Comparison of ENCODE assay signal across 2 cellular contexts in the genomic region with DNA sequence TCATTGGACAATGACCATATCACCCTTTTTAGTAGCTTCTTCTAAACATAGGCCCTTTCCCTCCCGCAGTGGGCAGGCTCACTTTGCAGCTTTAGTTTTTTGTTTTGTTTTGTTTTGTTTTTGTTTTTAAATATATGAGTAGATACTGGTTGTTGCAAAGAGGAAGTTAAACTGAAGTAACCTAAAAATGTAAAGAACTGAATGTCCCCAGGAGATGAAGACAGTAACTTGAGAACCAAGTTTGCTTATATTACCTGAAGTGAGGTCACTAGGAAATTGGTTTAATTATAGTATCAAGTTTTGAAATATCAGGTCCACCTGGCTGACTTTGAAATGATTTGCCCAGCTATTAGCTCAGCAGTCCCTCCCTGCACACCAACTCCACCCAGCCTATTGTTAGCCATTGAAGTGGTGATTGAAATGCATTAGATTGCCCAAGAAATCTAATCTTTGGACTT.
TF ChIP-seq lines count a peak whose summit lies in the region.

No MANE protein-coding gene starts in this region.

TF ChIP-seq in IMR-90, 13 proteins besides CTCF, POLR2A, EP300 and RAD21:
- TF ChIP-seq, protein P1, sequence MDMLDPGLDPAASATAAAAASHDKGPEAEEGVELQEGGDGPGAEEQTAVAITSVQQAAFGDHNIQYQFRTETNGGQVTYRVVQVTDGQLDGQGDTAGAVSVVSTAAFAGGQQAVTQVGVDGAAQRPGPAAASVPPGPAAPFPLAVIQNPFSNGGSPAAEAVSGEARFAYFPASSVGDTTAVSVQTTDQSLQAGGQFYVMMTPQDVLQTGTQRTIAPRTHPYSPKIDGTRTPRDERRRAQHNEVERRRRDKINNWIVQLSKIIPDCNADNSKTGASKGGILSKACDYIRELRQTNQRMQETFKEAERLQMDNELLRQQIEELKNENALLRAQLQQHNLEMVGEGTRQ (IDR thresholded peaks at IDR 0.05; ENCODE audit: low read depth, low read length) = no peak
- TF ChIP-seq BHLHE40 (IDR thresholded peaks at IDR 0.05; ENCODE audit: low read depth, low read length) = no peak

TF ChIP-seq in GM12878, 131 proteins besides CTCF, POLR2A, EP300 and RAD21:
- 0 out of 2 replicates have a peak, but pooled peaks have one; percentile 24 for TF ChIP-seq FOXM1 (IDR thresholded peaks at IDR 0.05; ENCODE audit: low read depth, low read length)
- TF ChIP-seq LARP7 (IDR thresholded peaks at IDR 0.05) = no peak
- TF ChIP-seq, protein P2, sequence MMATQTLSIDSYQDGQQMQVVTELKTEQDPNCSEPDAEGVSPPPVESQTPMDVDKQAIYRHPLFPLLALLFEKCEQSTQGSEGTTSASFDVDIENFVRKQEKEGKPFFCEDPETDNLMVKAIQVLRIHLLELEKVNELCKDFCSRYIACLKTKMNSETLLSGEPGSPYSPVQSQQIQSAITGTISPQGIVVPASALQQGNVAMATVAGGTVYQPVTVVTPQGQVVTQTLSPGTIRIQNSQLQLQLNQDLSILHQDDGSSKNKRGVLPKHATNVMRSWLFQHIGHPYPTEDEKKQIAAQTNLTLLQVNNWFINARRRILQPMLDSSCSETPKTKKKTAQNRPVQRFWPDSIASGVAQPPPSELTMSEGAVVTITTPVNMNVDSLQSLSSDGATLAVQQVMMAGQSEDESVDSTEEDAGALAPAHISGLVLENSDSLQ (IDR thresholded peaks at IDR 0.05) = 0 out of 2 replicates have a peak, but pooled peaks have one; percentile 7
- TF ChIP-seq NFIC (IDR thresholded peaks at IDR 0.05; ENCODE audit: low read depth, low read length) = peak; percentile 50
- TF ChIP-seq, protein P3, sequence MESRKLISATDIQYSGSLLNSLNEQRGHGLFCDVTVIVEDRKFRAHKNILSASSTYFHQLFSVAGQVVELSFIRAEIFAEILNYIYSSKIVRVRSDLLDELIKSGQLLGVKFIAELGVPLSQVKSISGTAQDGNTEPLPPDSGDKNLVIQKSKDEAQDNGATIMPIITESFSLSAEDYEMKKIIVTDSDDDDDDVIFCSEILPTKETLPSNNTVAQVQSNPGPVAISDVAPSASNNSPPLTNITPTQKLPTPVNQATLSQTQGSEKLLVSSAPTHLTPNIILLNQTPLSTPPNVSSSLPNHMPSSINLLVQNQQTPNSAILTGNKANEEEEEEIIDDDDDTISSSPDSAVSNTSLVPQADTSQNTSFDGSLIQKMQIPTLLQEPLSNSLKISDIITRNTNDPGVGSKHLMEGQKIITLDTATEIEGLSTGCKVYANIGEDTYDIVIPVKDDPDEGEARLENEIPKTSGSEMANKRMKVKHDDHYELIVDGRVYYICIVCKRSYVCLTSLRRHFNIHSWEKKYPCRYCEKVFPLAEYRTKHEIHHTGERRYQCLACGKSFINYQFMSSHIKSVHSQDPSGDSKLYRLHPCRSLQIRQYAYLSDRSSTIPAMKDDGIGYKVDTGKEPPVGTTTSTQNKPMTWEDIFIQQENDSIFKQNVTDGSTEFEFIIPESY (IDR thresholded peaks at IDR 0.05) = no peak
- TF ChIP-seq CHD2 (IDR thresholded peaks at IDR 0.05; ENCODE audit: borderline replicate concordance, low read depth, low read length) = no peak
- no peak for TF ChIP-seq HDGF (IDR thresholded peaks at IDR 0.05)
- TF ChIP-seq, protein P4, sequence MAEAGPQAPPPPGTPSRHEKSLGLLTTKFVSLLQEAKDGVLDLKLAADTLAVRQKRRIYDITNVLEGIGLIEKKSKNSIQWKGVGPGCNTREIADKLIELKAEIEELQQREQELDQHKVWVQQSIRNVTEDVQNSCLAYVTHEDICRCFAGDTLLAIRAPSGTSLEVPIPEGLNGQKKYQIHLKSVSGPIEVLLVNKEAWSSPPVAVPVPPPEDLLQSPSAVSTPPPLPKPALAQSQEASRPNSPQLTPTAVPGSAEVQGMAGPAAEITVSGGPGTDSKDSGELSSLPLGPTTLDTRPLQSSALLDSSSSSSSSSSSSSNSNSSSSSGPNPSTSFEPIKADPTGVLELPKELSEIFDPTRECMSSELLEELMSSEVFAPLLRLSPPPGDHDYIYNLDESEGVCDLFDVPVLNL (IDR thresholded peaks at IDR 0.05; ENCODE audit: low read depth, low read length) = no peak
- no peak for TF ChIP-seq SREBF2 (IDR thresholded peaks at IDR 0.05; ENCODE audit: low read length)
- no peak for TF ChIP-seq RB1 (IDR thresholded peaks at IDR 0.05; ENCODE audit: borderline replicate concordance)
- TF ChIP-seq FOXK2 (IDR thresholded peaks at IDR 0.05) = no peak
- peak; percentile 45; the same call in 1 of the 2 replicates for TF ChIP-seq ATF7 (IDR thresholded peaks at IDR 0.05; ENCODE audit: low read depth)
- TF ChIP-seq RELA (IDR thresholded peaks at IDR 0.05; ENCODE audit: borderline replicate concordance, partially characterized antibody) = no peak
- TF ChIP-seq, protein P5, sequence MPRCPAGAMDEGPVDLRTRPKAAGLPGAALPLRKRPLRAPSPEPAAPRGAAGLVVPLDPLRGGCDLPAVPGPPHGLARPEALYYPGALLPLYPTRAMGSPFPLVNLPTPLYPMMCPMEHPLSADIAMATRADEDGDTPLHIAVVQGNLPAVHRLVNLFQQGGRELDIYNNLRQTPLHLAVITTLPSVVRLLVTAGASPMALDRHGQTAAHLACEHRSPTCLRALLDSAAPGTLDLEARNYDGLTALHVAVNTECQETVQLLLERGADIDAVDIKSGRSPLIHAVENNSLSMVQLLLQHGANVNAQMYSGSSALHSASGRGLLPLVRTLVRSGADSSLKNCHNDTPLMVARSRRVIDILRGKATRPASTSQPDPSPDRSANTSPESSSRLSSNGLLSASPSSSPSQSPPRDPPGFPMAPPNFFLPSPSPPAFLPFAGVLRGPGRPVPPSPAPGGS (IDR thresholded peaks at IDR 0.05; ENCODE audit: borderline replicate concordance, insufficient read depth, low read depth, low read length, poor library complexity, severe bottlenecking) = no peak
- no peak for TF ChIP-seq STAT1 (conservative IDR thresholded peaks at IDR 0.05)
- TF ChIP-seq, protein P6, sequence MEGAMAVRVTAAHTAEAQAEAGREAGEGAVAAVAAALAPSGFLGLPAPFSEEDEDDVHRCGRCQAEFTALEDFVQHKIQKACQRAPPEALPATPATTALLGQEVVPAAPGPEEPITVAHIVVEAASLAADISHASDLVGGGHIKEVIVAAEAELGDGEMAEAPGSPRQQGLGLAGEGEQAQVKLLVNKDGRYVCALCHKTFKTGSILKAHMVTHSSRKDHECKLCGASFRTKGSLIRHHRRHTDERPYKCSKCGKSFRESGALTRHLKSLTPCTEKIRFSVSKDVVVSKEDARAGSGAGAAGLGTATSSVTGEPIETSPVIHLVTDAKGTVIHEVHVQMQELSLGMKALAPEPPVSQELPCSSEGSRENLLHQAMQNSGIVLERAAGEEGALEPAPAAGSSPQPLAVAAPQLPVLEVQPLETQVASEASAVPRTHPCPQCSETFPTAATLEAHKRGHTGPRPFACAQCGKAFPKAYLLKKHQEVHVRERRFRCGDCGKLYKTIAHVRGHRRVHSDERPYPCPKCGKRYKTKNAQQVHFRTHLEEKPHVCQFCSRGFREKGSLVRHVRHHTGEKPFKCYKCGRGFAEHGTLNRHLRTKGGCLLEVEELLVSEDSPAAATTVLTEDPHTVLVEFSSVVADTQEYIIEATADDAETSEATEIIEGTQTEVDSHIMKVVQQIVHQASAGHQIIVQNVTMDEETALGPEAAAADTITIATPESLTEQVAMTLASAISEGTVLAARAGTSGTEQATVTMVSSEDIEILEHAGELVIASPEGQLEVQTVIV (IDR thresholded peaks at IDR 0.05; ENCODE audit: borderline replicate concordance, partially characterized antibody) = no peak
- TF ChIP-seq MEF2B (IDR thresholded peaks at IDR 0.05; ENCODE audit: partially characterized antibody, poor library complexity, severe bottlenecking) = peak; percentile 35
- TF ChIP-seq, protein P7, sequence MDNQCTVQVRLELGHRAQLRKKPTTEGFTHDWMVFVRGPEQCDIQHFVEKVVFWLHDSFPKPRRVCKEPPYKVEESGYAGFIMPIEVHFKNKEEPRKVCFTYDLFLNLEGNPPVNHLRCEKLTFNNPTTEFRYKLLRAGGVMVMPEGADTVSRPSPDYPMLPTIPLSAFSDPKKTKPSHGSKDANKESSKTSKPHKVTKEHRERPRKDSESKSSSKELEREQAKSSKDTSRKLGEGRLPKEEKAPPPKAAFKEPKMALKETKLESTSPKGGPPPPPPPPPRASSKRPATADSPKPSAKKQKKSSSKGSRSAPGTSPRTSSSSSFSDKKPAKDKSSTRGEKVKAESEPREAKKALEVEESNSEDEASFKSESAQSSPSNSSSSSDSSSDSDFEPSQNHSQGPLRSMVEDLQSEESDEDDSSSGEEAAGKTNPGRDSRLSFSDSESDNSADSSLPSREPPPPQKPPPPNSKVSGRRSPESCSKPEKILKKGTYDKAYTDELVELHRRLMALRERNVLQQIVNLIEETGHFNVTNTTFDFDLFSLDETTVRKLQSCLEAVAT (IDR thresholded peaks at IDR 0.05) = 0 out of 2 replicates have a peak, but pooled peaks have one; percentile 21
- TF ChIP-seq PAX8 (IDR thresholded peaks at IDR 0.05) = no peak
- TF ChIP-seq, protein P8, sequence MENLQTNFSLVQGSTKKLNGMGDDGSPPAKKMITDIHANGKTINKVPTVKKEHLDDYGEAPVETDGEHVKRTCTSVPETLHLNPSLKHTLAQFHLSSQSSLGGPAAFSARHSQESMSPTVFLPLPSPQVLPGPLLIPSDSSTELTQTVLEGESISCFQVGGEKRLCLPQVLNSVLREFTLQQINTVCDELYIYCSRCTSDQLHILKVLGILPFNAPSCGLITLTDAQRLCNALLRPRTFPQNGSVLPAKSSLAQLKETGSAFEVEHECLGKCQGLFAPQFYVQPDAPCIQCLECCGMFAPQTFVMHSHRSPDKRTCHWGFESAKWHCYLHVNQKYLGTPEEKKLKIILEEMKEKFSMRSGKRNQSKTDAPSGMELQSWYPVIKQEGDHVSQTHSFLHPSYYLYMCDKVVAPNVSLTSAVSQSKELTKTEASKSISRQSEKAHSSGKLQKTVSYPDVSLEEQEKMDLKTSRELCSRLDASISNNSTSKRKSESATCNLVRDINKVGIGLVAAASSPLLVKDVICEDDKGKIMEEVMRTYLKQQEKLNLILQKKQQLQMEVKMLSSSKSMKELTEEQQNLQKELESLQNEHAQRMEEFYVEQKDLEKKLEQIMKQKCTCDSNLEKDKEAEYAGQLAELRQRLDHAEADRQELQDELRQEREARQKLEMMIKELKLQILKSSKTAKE (IDR thresholded peaks at IDR 0.05; ENCODE audit: low read depth, poor library complexity, severe bottlenecking) = no peak
- 0 out of 2 replicates have a peak, but pooled peaks have one; percentile 35 for TF ChIP-seq ZBED1 (IDR thresholded peaks at IDR 0.05; ENCODE audit: borderline replicate concordance)
- peak; percentile 27 for TF ChIP-seq JUNB (IDR thresholded peaks at IDR 0.05)
- 0 out of 2 replicates have a peak, but pooled peaks have one; percentile 29 for TF ChIP-seq MEF2A (IDR thresholded peaks at IDR 0.05; ENCODE audit: insufficient read depth, low read depth, low read length)
